Comparison of ENCODE assay signal across 8 cellular contexts in the genomic region with DNA sequence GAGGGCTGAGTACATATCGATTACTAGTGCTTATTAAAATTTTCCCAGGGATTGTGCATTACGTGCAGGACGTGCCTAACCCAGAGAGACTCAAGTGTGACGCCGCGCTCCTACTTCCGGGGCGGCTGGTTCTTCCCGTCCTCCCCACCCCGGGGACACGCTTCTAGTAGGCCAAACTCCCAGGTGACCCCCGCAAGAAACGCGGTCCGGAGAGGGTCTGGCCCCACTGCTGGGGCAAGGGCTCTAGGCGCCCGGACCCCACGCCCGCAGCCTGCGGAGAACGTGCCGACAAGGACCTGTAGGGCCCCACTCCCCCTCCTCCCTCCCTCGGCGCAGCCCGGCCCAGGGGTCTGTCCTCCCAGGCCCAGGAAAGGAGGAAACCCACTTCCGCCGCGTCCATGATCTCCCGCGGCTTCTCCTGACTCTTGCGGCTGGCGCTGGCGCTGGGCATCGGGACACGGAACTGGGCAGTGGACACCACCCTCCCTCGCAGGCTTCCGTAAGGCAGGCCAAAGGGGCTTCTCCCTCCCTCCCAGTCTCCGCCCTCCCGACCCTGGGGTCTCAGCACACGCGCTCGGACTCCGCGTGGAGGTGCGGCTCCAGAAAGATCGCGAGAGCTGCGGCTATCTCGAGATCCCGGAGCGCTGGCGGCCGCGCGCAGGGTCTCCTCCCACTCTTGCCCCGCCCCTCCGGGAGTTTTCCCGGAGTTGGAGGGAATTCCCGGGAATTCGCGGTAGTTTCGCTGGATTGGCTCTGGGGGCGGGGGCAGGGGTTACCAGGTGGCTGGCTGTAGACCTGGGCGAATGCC. TPM values are rescaled to one million over a fixed set of nuclear protein-coding genes. Genes with fewer than 3 reads are reported as not detected.
A peak's percentile ranks its signal among the peaks of the same experiment; 100 is the strongest.
DNase-seq lines count a peak whose midpoint lies in the region; ATAC-seq and TF ChIP-seq lines count a peak whose summit lies in the region.

A gene (minus strand): TSS at position 609 of the 808 bp plus-strand sequence. CDS start 158 bp downstream, at position 451.

- H3K4me1 ChIP-seq in PC-3 (ENCODE audit: insufficient read depth, low read length) (peaks cover 19% of the 10 kb centered on the region), mucosa of rectum (ENCODE audit: control insufficient read depth in 2 of 2, insufficient read depth in 2 of 2, low read length in 2 of 2) (peaks cover 2 to 5% of the 10 kb centered on the region in 2 donors)

- peak; percentile 85 for ATAC-seq in GM21717 (IDR thresholded peaks at IDR 0.05; ENCODE audit: unreplicated experiment)
- ATAC-seq in PC-3: peak; percentile 92

- no peaks in the 10 kb centered on the region for H3K9me2 ChIP-seq in PC-3 (replicated peaks; ENCODE audit: low read length)

- TSS peak; percentile 68 for BruUV-seq in PC-3 (replicated peaks; lab: Mats Ljungman, UMichigan)

- CTCF ChIA-PET in PC-3 (lab: Charles Lee): no interaction called here

- no peaks in the 10 kb centered on the region for H4K20me1 ChIP-seq in PC-3 (ENCODE audit: low read length)

- H3K36me3 ChIP-seq in PC-3 (ENCODE audit: low read depth, low read length) (peaks cover 12% of the 10 kb centered on the region), mucosa of rectum (ENCODE audit: control insufficient read depth in 2 of 2, insufficient read depth in 2 of 2, low read length in 2 of 2) (no peaks in the 10 kb centered on the region)

- H3K27me3 ChIP-seq in PC-3 (ENCODE audit: low read length) (no peaks in the 10 kb centered on the region), mucosa of rectum (ENCODE audit: control insufficient read depth in 2 of 2, insufficient read depth in 2 of 2, low read length in 2 of 2) (no peaks in the 10 kb centered on the region)

- peak within 1 kb of the TSS; percentile 99 for H3K27ac Mint-ChIP-seq in activated T-cell treated with anti-CD3 and anti-CD28 coated beads, Interleukin-2, amount 50 U/mL, for 24 hours

- no peaks in the 10 kb centered on the region for H3K9me3 Mint-ChIP-seq in activated T-cell treated with anti-CD3 and anti-CD28 coated beads, Interleukin-2, amount 50 U/mL, for 24 hours

- H3K27me3 Mint-ChIP-seq in activated T-cell treated with anti-CD3 and anti-CD28 coated beads, Interleukin-2, amount 50 U/mL, for 24 hours: no peaks in the 10 kb centered on the region

- POLR2A ChIA-PET in PC-3 (lab: Charles Lee; ENCODE audit: unreplicated experiment): interaction anchor here (0.6 kb wide), 1 partner anchor 31 kb away, joined by 3 read pairs; no protein-coding TSS in a partner anchor

- H3K9ac ChIP-seq in PC-3 (ENCODE audit: low read length): peak within 1 kb of the TSS; percentile 100
- H3K9ac ChIP-seq in mucosa of rectum (ENCODE audit: low read depth in 1 of 2, low read length in 2 of 2): peak within 1 kb of the TSS; percentile 96 to 99

- H3K27ac ChIP-seq in PC-3 (ENCODE audit: low read length) (peak within 1 kb of the TSS; percentile 95), mucosa of rectum (ENCODE audit: low read depth in 2 of 2, low read length in 2 of 2) (peak within 1 kb of the TSS; percentile 95 to 97)

- peak within 1 kb of the TSS; percentile 97 for H2AFZ ChIP-seq in PC-3 (ENCODE audit: low read length)

- TF ChIP-seq CTCF in PC-3 (conservative IDR thresholded peaks at IDR 0.05; ENCODE audit: low read depth, low read length): no peak

- DNase-seq in DMS53 treated with DMSO at 0.1 percent for 48 hours (lab: John Stamatoyannopoulos, UW; ENCODE audit: unreplicated experiment): peak; percentile 54
- peak; percentile 83 for DNase-seq in Jurkat, Clone E6-1 (ENCODE audit: low read depth, low spot score)
- DNase-seq in PC-3: peak; percentile 92
- peak; percentile 90 for DNase-seq in activated T-cell treated with anti-CD3 and anti-CD28 coated beads, Interleukin-2, amount 50 U/mL, for 24 hours
- DNase-seq in erythroblast (lab: John Stamatoyannopoulos, UW): peak; percentile 89 to 90
- peak; percentile 43 to 64 for DNase-seq in stimulated activated CD8-positive, alpha-beta memory T cell treated with anti-CD3 and anti-CD28 coated beads, Interleukin-4, amount 100 ng/mL, for 4 hours (ENCODE audit: low read depth in 2 of 2, low spot score in 1 of 2)

- peaks cover 51% of the 10 kb centered on the region for H3K4me1 Mint-ChIP-seq in activated T-cell treated with anti-CD3 and anti-CD28 coated beads, Interleukin-2, amount 50 U/mL, for 24 hours (ENCODE audit: low read depth)

- TF ChIP-seq POLR2A in erythroblast (IDR thresholded peaks at IDR 0.05; ENCODE audit: low read length): peak; percentile 88

- peak within 1 kb of the TSS; percentile 93 for H3K4me3 Mint-ChIP-seq in activated T-cell treated with anti-CD3 and anti-CD28 coated beads, Interleukin-2, amount 50 U/mL, for 24 hours

- peak within 1 kb of the TSS; percentile 73 for H3K4me3 ChIP-seq in Jurkat, Clone E6-1 (ENCODE audit: low read length)
- peak within 1 kb of the TSS; percentile 89 for H3K4me3 ChIP-seq in PC-3 (ENCODE audit: low read length)
- H3K4me3 ChIP-seq in mucosa of rectum (ENCODE audit: low read length in 2 of 2): peak within 1 kb of the TSS; percentile 86 to 88

- peaks cover 44% of the 10 kb centered on the region for H3K79me2 ChIP-seq in PC-3 (ENCODE audit: low read length)

- intact Hi-C loops in PC-3 (cut with micrococcal nuclease): loop anchor here (1.0 to 5.0 kb wide), 2 partner anchors 36 to 68 kb away; no protein-coding TSS in a partner anchor

- H3F3A ChIP-seq in PC-3 (ENCODE audit: low read length, unreplicated experiment): no peaks in the 10 kb centered on the region

- H3K4me2 ChIP-seq in PC-3 (ENCODE audit: low read length): peak within 1 kb of the TSS; percentile 97

- peaks cover 45% of the 10 kb centered on the region for H3K36me3 Mint-ChIP-seq in activated T-cell treated with anti-CD3 and anti-CD28 coated beads, Interleukin-2, amount 50 U/mL, for 24 hours (ENCODE audit: low read depth)

- H3K9me3 ChIP-seq in PC-3 (ENCODE audit: low read length) (no peaks in the 10 kb centered on the region), mucosa of rectum (ENCODE audit: control insufficient read depth in 2 of 2, low read length in 2 of 2) (no peaks in the 10 kb centered on the region)

RNA-seq across cellular contexts. Expression of the gene that starts here (rescaled TPM):
- polyA plus RNA-seq in Jurkat, Clone E6-1 (2012; ENCODE audit: insufficient read depth, insufficient read length): 150 TPM
- 56.7 and 78.6 TPM in 2 replicates for total RNA-seq in PC-3 (2014; rRNA removed)

Comparison
In these comparisons a context has a peak if more than half of its experiments do, and no peak if none do; other contexts are left out.
1. Peak in every context shown above with its lines: DNase-seq, ATAC-seq, H3K4me3 ChIP-seq and H3K27ac ChIP-seq.